Comparison of ENCODE assay signal across 10 cellular contexts in genomic region chr6:118853408-118853807, GRCh38.
"Had no signal": no experiment of that assay in that cellular context is flagged by ENCODE, and none has a peak within 500 bp of the region (broad histone marks: within the 10 kb centered on the region; RNA-seq: fewer than 3 reads in every experiment).

No MANE protein-coding gene starts in this region.

- H3K4me3 ChIP-seq: GM23248, GM23338, HAP-1 had no signal

- FAIRE-seq: H1, H54 had no signal

- H3K9ac ChIP-seq: GM23248 had no signal

- H3K4me1 ChIP-seq: HAP-1 had no signal

- H3K9me3 ChIP-seq: HAP-1 had no signal

- H3K27ac Mint-ChIP-seq: GM23338, HFFc6 had no signal

- DNase-seq: GM23248, GOT3, H7, HCEC 1CT, HFFc6 had no signal

- H2AFZ ChIP-seq: GM23248, GM23338 had no signal

- H3K4me2 ChIP-seq: GM23338 had no signal

- H3K9me3 Mint-ChIP-seq: GM23338, HFFc6 had no signal

- H3K27ac ChIP-seq: GM23248 had no signal

- H3K4me3 Mint-ChIP-seq: GM23338, HFFc6 had no signal

- H3K36me3 ChIP-seq: HAP-1 had no signal

- ATAC-seq: GM23338, HCT116 had no signal
